Comparison of ENCODE assay signal across 7 cellular contexts in the genomic region with DNA sequence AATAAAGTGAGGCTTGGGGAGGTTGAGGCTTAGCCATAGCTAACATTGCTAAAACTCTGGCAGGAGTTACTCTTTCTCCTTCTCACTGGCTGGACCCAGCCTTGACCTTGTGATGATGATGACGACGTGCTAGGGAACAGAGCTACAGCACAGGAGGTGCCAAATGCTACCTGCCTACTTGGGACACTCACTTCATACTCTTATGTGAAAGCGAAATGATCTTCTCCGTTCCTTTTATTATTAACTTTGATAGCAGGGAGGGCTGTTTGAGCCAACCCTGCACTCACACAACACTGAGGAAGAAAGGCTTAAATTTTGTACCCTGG. TPM values are rescaled to one million over a fixed set of nuclear protein-coding genes. Genes with fewer than 3 reads are reported as not detected.
A peak's percentile ranks its signal among the peaks of the same experiment; 100 is the strongest.
DNase-seq lines count a peak whose midpoint lies in the region; ATAC-seq and TF ChIP-seq lines count a peak whose summit lies in the region.

No MANE protein-coding gene starts in this region.

- CTCF ChIA-PET in OCI-LY7 (lab: Charles Lee; ENCODE audit: unreplicated experiment), result no interaction called here

- H3K4me1 ChIP-seq in GM23338 (ENCODE audit: insufficient read depth) (peaks cover 18% of the 10 kb centered on the region; the same call in 1 of the 2 replicates), OCI-LY7 (ENCODE audit: insufficient read depth, low read length, poor library complexity, severe bottlenecking) (peaks cover 30% of the 10 kb centered on the region)
- peaks cover 41% of the 10 kb centered on the region for H3K4me1 ChIP-seq in effector memory CD4-positive, alpha-beta T cell (ENCODE audit: control insufficient read depth, insufficient read depth, low read length, poor library complexity, severe bottlenecking)

- H3K27ac ChIP-seq in GM23338 (ENCODE audit: low read depth) (no peak overlapping the region), OCI-LY7 (ENCODE audit: low read depth, low read length, poor library complexity, severe bottlenecking) (no peak overlapping the region)
- H3K27ac ChIP-seq in effector memory CD4-positive, alpha-beta T cell (ENCODE audit: insufficient read depth, low read length, poor library complexity, severe bottlenecking), result peak overlapping the region; percentile 96

- H3K36me3 ChIP-seq in GM23338 (ENCODE audit: insufficient read depth) (no peaks in the 10 kb centered on the region), OCI-LY7 (ENCODE audit: insufficient read depth, low read length) (no peaks in the 10 kb centered on the region)
- H3K36me3 ChIP-seq in effector memory CD4-positive, alpha-beta T cell (ENCODE audit: control insufficient read depth, insufficient read depth, low read length), result no peaks in the 10 kb centered on the region

- H3K27ac Mint-ChIP-seq in GM23338 (no peak overlapping the region), osteocyte (ENCODE audit: unreplicated experiment) (no peak overlapping the region)

- no peak for TF ChIP-seq CTCF in GM23338 (conservative IDR thresholded peaks at IDR 0.05; ENCODE audit: low read depth in 2 of 2)
- TF ChIP-seq CTCF in OCI-LY7 (conservative IDR thresholded peaks at IDR 0.05; ENCODE audit: low read length), result no peak
- TF ChIP-seq CTCF in osteocyte (IDR thresholded peaks at IDR 0.05), result no peak

- H3K79me2 ChIP-seq in GM23338 (replicated peaks; ENCODE audit: insufficient read depth) (peaks cover 32% of the 10 kb centered on the region), OCI-LY7 (ENCODE audit: insufficient read depth, low read depth, low read length) (peaks cover 6% of the 10 kb centered on the region; the same call in 1 of the 2 replicates)

- H3K4me3 ChIP-seq in GM23338 (peak overlapping the region; percentile 98), OCI-LY7 (ENCODE audit: low read depth, low read length, poor library complexity, severe bottlenecking) (no peak overlapping the region)
- H3K4me3 ChIP-seq in effector memory CD4-positive, alpha-beta T cell (ENCODE audit: insufficient read depth, low read depth, low read length, poor library complexity, severe bottlenecking), result no peak overlapping the region

- H3K4me2 ChIP-seq in GM23338 (peak overlapping the region; percentile 91), OCI-LY7 (ENCODE audit: low read length) (peak overlapping the region; percentile 89)

- H3K9me3 Mint-ChIP-seq in GM23338 (no peaks in the 10 kb centered on the region), osteocyte (ENCODE audit: unreplicated experiment) (no peaks in the 10 kb centered on the region)

- DNase-seq in GM23338 (ENCODE audit: low spot score), result no peak
- no peak for DNase-seq in OCI-LY7 (ENCODE audit: low spot score)
- no peak for DNase-seq in effector memory CD4-positive, alpha-beta T cell
- DNase-seq in osteocyte (ENCODE audit: extremely low spot score, unreplicated experiment), result no peak

- H3K27me3 Mint-ChIP-seq in GM23338 (ENCODE audit: insufficient read depth, low read depth, poor library complexity), result peaks cover 15% of the 10 kb centered on the region
- no peaks in the 10 kb centered on the region for H3K27me3 Mint-ChIP-seq in osteocyte (ENCODE audit: unreplicated experiment)

- H3K9me2 ChIP-seq in GM23338 (ENCODE audit: insufficient read depth), result no peaks in the 10 kb centered on the region
- H3K9me2 ChIP-seq in OCI-LY7 (ENCODE audit: insufficient read depth, low read length), result no peaks in the 10 kb centered on the region

- H3K9me3 ChIP-seq in OCI-LY7 (ENCODE audit: low read length), result no peaks in the 10 kb centered on the region
- H3K9me3 ChIP-seq in effector memory CD4-positive, alpha-beta T cell (ENCODE audit: control insufficient read depth, low read length), result no peaks in the 10 kb centered on the region

- POLR2A ChIA-PET in OCI-LY7 (lab: Charles Lee), result interaction anchor here (0.9 to 1.4 kb wide), 3 partner anchors 8 to 437 kb away, joined by 3 to 5 read pairs (median 3); no protein-coding TSS in a partner anchor

- intact Hi-C loops in OCI-LY7 (cut with micrococcal nuclease; ENCODE audit: unreplicated experiment), result loop anchor here (2.0 kb wide), 2 partner anchors 43 to 435 kb away; a partner anchor contains a TSS

- peak overlapping the region; percentile 92 for H3K4me3 Mint-ChIP-seq in GM23338
- H3K4me3 Mint-ChIP-seq in osteocyte (ENCODE audit: unreplicated experiment), result peak overlapping the region; percentile 1

- H3K4me1 Mint-ChIP-seq in GM23338 (peaks cover 14% of the 10 kb centered on the region), osteocyte (ENCODE audit: unreplicated experiment) (peaks cover 30% of the 10 kb centered on the region)

- no peaks in the 10 kb centered on the region for H3F3A ChIP-seq in GM23338 (replicated peaks; ENCODE audit: low read depth)

- H4K20me1 ChIP-seq in GM23338 (replicated peaks; ENCODE audit: insufficient read depth), result peaks cover under 1% of the 10 kb centered on the region; the same call in 1 of the 2 replicates
- H4K20me1 ChIP-seq in OCI-LY7 (ENCODE audit: insufficient read depth, low read length), result 0 out of 2 replicates have a peak, but pooled peaks cover 4% of the 10 kb centered on the region

- ATAC-seq in GM23338, result no peak
- ATAC-seq in GM18867 (IDR thresholded peaks at IDR 0.05; ENCODE audit: unreplicated experiment), result no peak
- ATAC-seq in GM21528 (IDR thresholded peaks at IDR 0.05; ENCODE audit: low FRiP score, unreplicated experiment), result no peak
- no peak for ATAC-seq in GM19395 (IDR thresholded peaks at IDR 0.05; ENCODE audit: unreplicated experiment)

- no TSS peak for BruUV-seq in OCI-LY7 (replicated peaks; lab: Mats Ljungman, UMichigan)

- no peaks in the 10 kb centered on the region; the same call in 2 of the 3 replicates for H3K36me3 Mint-ChIP-seq in GM23338 (ENCODE audit: low read depth)
- no peaks in the 10 kb centered on the region for H3K36me3 Mint-ChIP-seq in osteocyte (ENCODE audit: unreplicated experiment)

- H3K27me3 ChIP-seq in GM23338 (ENCODE audit: insufficient read depth), result peaks cover 14% of the 10 kb centered on the region
- H3K27me3 ChIP-seq in effector memory CD4-positive, alpha-beta T cell (replicated peaks; ENCODE audit: control insufficient read depth, insufficient read depth, low read length, poor library complexity, severe bottlenecking), result no peaks in the 10 kb centered on the region

- H2AFZ ChIP-seq in GM23338, result no peak overlapping the region
- peak overlapping the region; percentile 96; the same call in 1 of the 2 replicates for H2AFZ ChIP-seq in OCI-LY7 (ENCODE audit: low read length)

TF ChIP-seq in GM23338, 12 proteins besides CTCF, POLR2A, EP300 and RAD21 (continues in another document):
- TF ChIP-seq NANOG (IDR thresholded peaks at IDR 0.05; ENCODE audit: borderline replicate concordance), result no peak

RNA-seq across cellular contexts. Expression of a gene that starts 1.2 kb away (rescaled TPM):
- total RNA-seq in GM23338 (2014; rRNA removed; shearing (Covaris generic)), result 34.8 and 44.1 TPM in 2 replicates
- polyA plus RNA-seq in GM23338 (2016; fragmentation: Nextera tagmentation; extraction: Ambion mirVana), result 13.8 and 15.1 TPM in 2 replicates
- 16.0 and 18.9 TPM in 2 replicates for total RNA-seq in OCI-LY7 (2014; rRNA removed; shearing (Covaris generic))
- total RNA-seq in OCI-LY7 (2022) (33.5 and 36.4 TPM in 2 replicates), osteocyte (48.8 and 57.8 TPM in 2 replicates)
